Comparison of ENCODE assay signal across 11 cellular contexts in the genomic region with DNA sequence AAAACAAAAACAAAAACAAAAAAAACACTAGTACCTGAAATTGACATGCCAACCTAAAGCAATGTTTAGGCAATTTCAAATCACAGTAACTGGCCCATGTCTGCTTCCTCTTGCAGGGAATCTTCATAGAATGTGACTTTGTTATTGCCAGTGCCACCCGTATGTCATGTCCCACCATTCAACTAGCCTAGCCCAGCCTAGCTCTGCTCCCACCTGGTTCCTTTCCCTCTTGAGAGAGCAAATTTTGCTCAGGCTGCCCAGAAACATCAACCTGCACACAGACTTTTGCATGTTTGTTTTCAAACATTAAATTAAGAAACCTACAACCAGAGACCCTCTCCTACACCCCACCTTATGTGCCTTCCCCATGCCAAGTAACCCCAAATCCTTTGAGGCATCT.
DNase-seq lines count a peak whose midpoint lies in the region; ATAC-seq, FAIRE-seq and TF ChIP-seq lines count a peak whose summit lies in the region.
"Had no signal": no experiment of that assay in that cellular context is flagged by ENCODE, and none has a peak within 500 bp of the region (broad histone marks: within the 10 kb centered on the region; RNA-seq: fewer than 3 reads in every experiment).

No MANE protein-coding gene starts in this region.

- intact Hi-C loops in heart left ventricle (cut with DNase I) (loop anchor here in 9 of 10 donors (2.0 to 10.0 kb wide), 13 partner anchors 60 to 548 kb away; no protein-coding TSS in a partner anchor), Right ventricle myocardium superior (cut with DNase I) (loop anchor here (10.0 kb wide), 2 partner anchors 338 to 368 kb away; no protein-coding TSS in a partner anchor), upper lobe of right lung (cut with DNase I) (loop anchor here (10.0 kb wide), 1 partner anchor 468 kb away; no protein-coding TSS in a partner anchor)

- no peaks in the 10 kb centered on the region for H3K9me3 ChIP-seq in heart left ventricle
- H3K9me3 ChIP-seq in mucosa of rectum (ENCODE audit: control insufficient read depth in 2 of 2, low read length in 2 of 2): no peaks in the 10 kb centered on the region
- no peaks in the 10 kb centered on the region for H3K9me3 ChIP-seq in upper lobe of right lung

- TF ChIP-seq CTCF in heart left ventricle (IDR thresholded peaks at IDR 0.05) (no peak), upper lobe of right lung (IDR thresholded peaks at IDR 0.05) (no peak)

- TF ChIP-seq POLR2A in heart left ventricle (IDR thresholded peaks at IDR 0.05) (no peak), H54 (IDR thresholded peaks at IDR 0.05; ENCODE audit: low read depth, low read length) (no peak)

- peak overlapping the region; percentile 53 to 61 for H3K9ac ChIP-seq in mucosa of rectum (ENCODE audit: low read depth in 1 of 2, low read length in 2 of 2)

- WGBS in heart left ventricle, 4 donors: 88 to 96% (median 91%) methylated on average over 1 of the region's 1 CpG

- FAIRE-seq in H54 (lab: Jason Lieb, UNC): no peak

- ATAC-seq in heart left ventricle (no peak), Right ventricle myocardium superior (ENCODE audit: poor library complexity) (no peak), upper lobe of right lung (no peak)

- peak overlapping the region; percentile 21 to 99 (median 62) for H3K27ac ChIP-seq in heart left ventricle
- H3K27ac ChIP-seq in caudate nucleus (ENCODE audit: low read depth, low read length): peak overlapping the region; percentile 96
- peak overlapping the region; percentile 69 to 78 for H3K27ac ChIP-seq in mucosa of rectum (ENCODE audit: low read depth in 2 of 2, low read length in 2 of 2)
- peak overlapping the region; percentile 99 for H3K27ac ChIP-seq in upper lobe of right lung

- H3K4me1 ChIP-seq in heart left ventricle (peaks cover 0 to 51% (median 32%) of the 10 kb centered on the region in 12 donors), mucosa of rectum (ENCODE audit: control insufficient read depth in 2 of 2, insufficient read depth in 2 of 2, low read length in 2 of 2) (peaks cover 15 to 21% of the 10 kb centered on the region in 2 donors), upper lobe of right lung (peaks cover 32% of the 10 kb centered on the region)

- H3K27me3 ChIP-seq in heart left ventricle (no peaks in the 10 kb centered on the region), mucosa of rectum (ENCODE audit: control insufficient read depth in 2 of 2, insufficient read depth in 2 of 2, low read length in 2 of 2) (no peaks in the 10 kb centered on the region), upper lobe of right lung (no peaks in the 10 kb centered on the region)

- H3K36me3 ChIP-seq in heart left ventricle (peaks cover 0 to 16% (median 12%) of the 10 kb centered on the region in 9 donors), mucosa of rectum (ENCODE audit: control insufficient read depth in 2 of 2, insufficient read depth in 2 of 2, low read length in 2 of 2) (peaks cover 11 to 17% of the 10 kb centered on the region in 2 donors), upper lobe of right lung (peaks cover 18% of the 10 kb centered on the region)

- DNase-seq in heart left ventricle (no peak), Right ventricle myocardium superior (no peak), caudate nucleus (lab: John Stamatoyannopoulos, UW) (peak in 1 of 61 donors; percentile 56), upper lobe of right lung (no peak), NCI-H146 treated with DMSO at 0.1 percent for 48 hours (lab: John Stamatoyannopoulos, UW; ENCODE audit: unreplicated experiment) (no peak), H54 (ENCODE audit: insufficient read length, low spot score) (no peak), GM19240 (ENCODE audit: insufficient read length, low spot score) (no peak)
- DNase-seq: activated naive CD4-positive, alpha-beta T cell treated with anti-CD3 and anti-CD28 coated beads, Interleukin-2, amount 50 U/mL, for 16 hours; NCI-H1105 treated with DMSO at 0.1 percent for 48 hours; SHP77 had no signal

- peak overlapping the region in 5 of 12 donors; percentile 42 to 80 (median 54) for H3K4me3 ChIP-seq in heart left ventricle
- peak overlapping the region; percentile 66 to 81 for H3K4me3 ChIP-seq in mucosa of rectum (ENCODE audit: low read length in 2 of 2)
- peak overlapping the region; percentile 66 for H3K4me3 ChIP-seq in upper lobe of right lung
